10 cellular contexts compared by ENCODE assay signal in the genomic region with DNA sequence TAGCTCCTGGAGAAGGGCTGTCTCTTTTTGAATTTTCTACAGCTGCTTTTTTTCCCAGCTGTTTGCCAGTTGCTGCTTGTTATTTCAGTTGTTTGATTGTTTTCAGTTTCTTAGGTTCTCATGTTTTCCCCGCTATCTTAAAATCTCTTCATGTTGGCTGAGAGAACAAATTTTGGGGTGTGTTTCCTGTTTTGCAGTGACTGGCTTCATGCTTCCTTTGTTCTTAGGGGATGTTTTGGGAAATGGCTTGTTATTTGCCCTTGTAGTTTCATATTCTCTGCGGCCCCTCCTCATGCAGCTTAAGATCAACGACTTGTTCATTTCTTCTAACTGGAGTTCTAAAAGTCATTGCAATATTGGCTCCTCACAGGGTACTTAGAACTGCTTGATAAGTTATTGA. TPM values are rescaled to one million over a fixed set of nuclear protein-coding genes. Genes with fewer than 3 reads are reported as not detected.
DNase-seq lines count a peak whose midpoint lies in the region; ATAC-seq and TF ChIP-seq lines count a peak whose summit lies in the region.
"Not testable (repeated sequence)": the region's sequence is repeated elsewhere in the genome, so short reads cannot be mapped to it uniquely, and the experiment has no call there.
"Had no signal": no experiment of that assay in that cellular context is flagged by ENCODE, and none has a peak within 500 bp of the region (broad histone marks: within the 10 kb centered on the region; RNA-seq: fewer than 3 reads in every experiment).

No MANE protein-coding gene starts in this region.

- not testable (repeated sequence) for H3K9me3 Mint-ChIP-seq in activated T-cell treated with anti-CD3 and anti-CD28 coated beads, Interleukin-2, amount 50 U/mL, for 72 hours

- DNase-seq in DND-41: peak; percentile 71
- not testable (repeated sequence) for DNase-seq in T-helper 17 cell; activated T-cell treated with anti-CD3 and anti-CD28 coated beads, Interleukin-2, amount 50 U/mL, for 72 hours; Right ventricle myocardium inferior (ENCODE audit: missing footprints); lower lobe of right lung
- DNase-seq in central memory CD4-positive, alpha-beta T cell: peak; percentile 78

- ATAC-seq in DND-41 (ENCODE audit: insufficient read depth, low read depth) (peak; percentile 85), T-helper 17 cell (peak; percentile 93), Right ventricle myocardium inferior (peak; percentile 23), lower lobe of right lung (peak; percentile 29 to 63)
- peak; percentile 32 to 55 for ATAC-seq in activated T-cell treated with anti-CD3 and anti-CD28 coated beads, Interleukin-2, amount 50 U/mL, for 72 hours (replicated peaks in 1 of 2)

- not testable (repeated sequence) for H2AFZ ChIP-seq in DND-41 (ENCODE audit: low read depth, low read length)

- H3K27me3 ChIP-seq in DND-41 (ENCODE audit: insufficient read depth, low read length, poor library complexity); lower lobe of right lung (ENCODE audit: low read depth); skeletal muscle tissue (ENCODE audit: control insufficient read depth in 3 of 3, insufficient read depth in 3 of 3, low read length in 3 of 3): not testable (repeated sequence)

- H3K27ac ChIP-seq in DND-41 (ENCODE audit: low read length) (peak overlapping the region; percentile 95), lower lobe of right lung (peak overlapping the region; percentile 34), skeletal muscle tissue (ENCODE audit: low read depth, low read length) (peak overlapping the region; percentile 19)

- not testable (repeated sequence) for H3K36me3 Mint-ChIP-seq in T-helper 17 cell (ENCODE audit: low read depth)
- peaks cover 22 to 46% of the 10 kb centered on the region in 2 donors for H3K36me3 Mint-ChIP-seq in activated T-cell treated with anti-CD3 and anti-CD28 coated beads, Interleukin-2, amount 50 U/mL, for 72 hours (ENCODE audit: insufficient read depth in 2 of 2)

- H3K4me3 ChIP-seq in DND-41 (ENCODE audit: low read depth in 1 of 2, low read length in 2 of 2); lower lobe of right lung; skeletal muscle tissue (ENCODE audit: low read length in 3 of 3): not testable (repeated sequence)

- H3K4me1 Mint-ChIP-seq in T-helper 17 cell: peaks cover 32% of the 10 kb centered on the region
- H3K4me1 Mint-ChIP-seq in activated T-cell treated with anti-CD3 and anti-CD28 coated beads, Interleukin-2, amount 50 U/mL, for 72 hours (ENCODE audit: low read depth): peaks cover 74% of the 10 kb centered on the region

- H3K27ac Mint-ChIP-seq in T-helper 17 cell: peak overlapping the region; percentile 96
- H3K27ac Mint-ChIP-seq in activated T-cell treated with anti-CD3 and anti-CD28 coated beads, Interleukin-2, amount 50 U/mL, for 72 hours: peak overlapping the region; percentile 98

- not testable (repeated sequence) for H3K27me3 Mint-ChIP-seq in T-helper 17 cell; activated T-cell treated with anti-CD3 and anti-CD28 coated beads, Interleukin-2, amount 50 U/mL, for 72 hours (ENCODE audit: low read depth)

- not testable (repeated sequence) for H3K79me2 ChIP-seq in DND-41 (ENCODE audit: insufficient read depth, low read length)

- TF ChIP-seq CTCF in DND-41 (IDR thresholded peaks at IDR 0.05; ENCODE audit: borderline replicate concordance, extremely low read depth, low read length, poor library complexity, severe bottlenecking); lower lobe of right lung (IDR thresholded peaks at IDR 0.05): not testable (repeated sequence)

- H3K36me3 ChIP-seq in DND-41 (ENCODE audit: insufficient read depth, low read length); lower lobe of right lung; skeletal muscle tissue (ENCODE audit: control insufficient read depth in 3 of 3, insufficient read depth in 3 of 3, low read length in 3 of 3): not testable (repeated sequence)

- peaks cover 15% of the 10 kb centered on the region for H3K9me3 ChIP-seq in DND-41 (ENCODE audit: insufficient read depth, low read length, severe bottlenecking)
- H3K9me3 ChIP-seq in T-helper 17 cell (ENCODE audit: control insufficient read depth, low read length, poor library complexity, severe bottlenecking); lower lobe of right lung; skeletal muscle tissue (ENCODE audit: control insufficient read depth in 3 of 3, low read length in 3 of 3): not testable (repeated sequence)

- H4K20me1 ChIP-seq in DND-41 (ENCODE audit: insufficient read depth, low read length): not testable (repeated sequence)

- H3K9ac ChIP-seq in DND-41 (ENCODE audit: low read depth, low read length): peak overlapping the region; percentile 53
- not testable (repeated sequence) for H3K9ac ChIP-seq in skeletal muscle tissue (ENCODE audit: low read depth in 1 of 3, low read length in 3 of 3)

- H3K4me2 ChIP-seq in DND-41 (ENCODE audit: insufficient read depth, low read length): peak overlapping the region; percentile 53

- H3K4me1 ChIP-seq in DND-41 (ENCODE audit: insufficient read depth, low read length): peaks cover 51% of the 10 kb centered on the region
- peaks cover 20% of the 10 kb centered on the region for H3K4me1 ChIP-seq in lower lobe of right lung
- H3K4me1 ChIP-seq in skeletal muscle tissue (ENCODE audit: control insufficient read depth in 3 of 3, insufficient read depth in 3 of 3, low read length in 3 of 3): not testable (repeated sequence)

- intact Hi-C loops in Right ventricle myocardium inferior (cut with DNase I): loop anchor here (5.0 kb wide), 1 partner anchor 60 kb away; a partner anchor contains a TSS
- intact Hi-C loops in lower lobe of right lung (cut with DNase I): not testable (repeated sequence)

- peak overlapping the region; percentile 77 for H3K4me3 Mint-ChIP-seq in T-helper 17 cell
- peak overlapping the region; percentile 72 to 97 for H3K4me3 Mint-ChIP-seq in activated T-cell treated with anti-CD3 and anti-CD28 coated beads, Interleukin-2, amount 50 U/mL, for 72 hours

RNA-seq across cellular contexts. Expression of a gene that starts 8.7 kb away (rescaled TPM):
- total RNA-seq in T-helper 17 cell: 10 to 100 TPM; 53.7 to 68.2 TPM
- total RNA-seq in activated T-cell treated with anti-CD3 and anti-CD28 coated beads, Interleukin-2, amount 50 U/mL, for 72 hours: 10 to 100 TPM; 47.8 to 59.4 TPM
- total RNA-seq in Right ventricle myocardium inferior: 6.2 TPM
- 46.9 TPM for total RNA-seq in lower lobe of right lung
- total RNA-seq in skeletal muscle tissue: 9.4 TPM
- total RNA-seq: H9 had no signal

RNA-seq across cellular contexts. Expression of a gene that starts 39.6 kb away (rescaled TPM):
- 10 to 100 TPM; 14.1 to 23.0 TPM for total RNA-seq in T-helper 17 cell
- total RNA-seq in activated T-cell treated with anti-CD3 and anti-CD28 coated beads, Interleukin-2, amount 50 U/mL, for 72 hours: 1 to 10 TPM; 5.5 to 9.3 TPM
- total RNA-seq in Right ventricle myocardium inferior: 5.8 TPM
- total RNA-seq in lower lobe of right lung: 18.8 TPM
- total RNA-seq in skeletal muscle tissue: 1.0 TPM
- total RNA-seq: fibroblast of villous mesenchyme, H9, RPMI7951 had no signal

RNA-seq across cellular contexts. Expression of a gene that starts 44.7 kb away (rescaled TPM):
- total RNA-seq in T-helper 17 cell (10 to 100 TPM; 25.5 to 48.3 TPM), Right ventricle myocardium inferior (33.5 TPM), lower lobe of right lung (69.3 TPM), skeletal muscle tissue (15.7 TPM)
- total RNA-seq in activated T-cell treated with anti-CD3 and anti-CD28 coated beads, Interleukin-2, amount 50 U/mL, for 72 hours: 10 to 100 TPM; 35.1 to 41.6 TPM
- total RNA-seq: fibroblast of villous mesenchyme, H9 had no signal

Comparison
In these comparisons a context has a peak if more than half of its experiments do, and no peak if none do; other contexts are left out.
1. ATAC-seq: peak in every context shown above with its lines; median percentile 93 in T-helper 17 cell; 85 in DND-41; 46 in lower lobe of right lung; 44 in activated T-cell treated with anti-CD3 and anti-CD28 coated beads, Interleukin-2, amount 50 U/mL, for 72 hours; 23 in Right ventricle myocardium inferior.
2. H3K27ac ChIP-seq: peak in every context shown above with its lines; median percentile 95 in DND-41; 34 in lower lobe of right lung; 19 in skeletal muscle tissue.